Comparison of ENCODE assay signal across 22 cellular contexts in the genomic region with DNA sequence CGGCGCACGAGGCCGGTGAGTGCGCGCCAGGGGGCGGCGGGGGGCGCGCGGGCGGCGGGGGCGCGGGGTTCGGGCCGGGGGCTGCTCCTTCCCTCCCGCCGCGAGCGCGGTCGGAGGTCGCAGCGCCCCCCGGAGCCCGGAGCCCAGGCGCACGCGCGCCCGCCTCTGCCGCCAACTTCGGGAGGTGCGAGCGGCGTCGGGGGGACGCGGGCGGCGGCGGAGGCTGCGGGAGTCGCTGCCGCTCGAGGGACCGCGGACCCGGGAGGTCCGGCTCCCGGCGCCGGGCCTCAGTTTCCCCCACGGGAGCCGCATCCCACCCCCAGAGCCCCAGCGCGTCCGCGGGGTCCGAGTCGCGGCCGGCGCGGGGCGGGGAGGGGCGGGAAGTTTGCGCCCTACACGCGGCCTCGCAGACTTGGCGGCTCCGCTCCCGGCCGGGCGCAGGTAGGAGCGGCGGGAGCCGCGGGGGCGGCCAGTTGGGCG. TPM values are rescaled to one million over a fixed set of nuclear protein-coding genes. Genes with fewer than 3 reads are reported as not detected.
DNase-seq lines count a peak whose midpoint lies in the region; ATAC-seq and TF ChIP-seq lines count a peak whose summit lies in the region.
"Had no signal": no experiment of that assay in that cellular context is flagged by ENCODE, and none has a peak within 500 bp of the region (broad histone marks: within the 10 kb centered on the region; RNA-seq: fewer than 3 reads in every experiment).

Gene PRR35 (plus strand): TSS at position 174 of the 480 bp plus-strand sequence. CDS start 2,901 bp downstream, outside the sequence.

- H3K4ac ChIP-seq in H9 (ENCODE audit: low read depth, low read length): no peak within 1 kb of the TSS

- no peaks in the 10 kb centered on the region for H3K79me2 ChIP-seq in H9 (ENCODE audit: insufficient read depth, low read length)

- H3K9me3 Mint-ChIP-seq in H9 (no peaks in the 10 kb centered on the region; a peak in 1 of 5 replicates), nephron (no peaks in the 10 kb centered on the region), T-cell (no peaks in the 10 kb centered on the region)
- H3K9me3 Mint-ChIP-seq: activated T-helper 2 cell treated with anti-CD3 and anti-CD28 coated beads, Interferon-gamma antibody, Interleukin-2, Interleukin-4, amounts not matched to agents 10 μg/mL and 5 μg/mL and 100 μg/mL, durations not matched to agents 14 hours and 24 hours and 36 hours; HFFc6; stimulated activated naive B cell treated with anti-CD40 and anti-IgM and Interleukin-4, amounts not matched to agents 10 μg/mL and 1 μg/mL and 100 μg/mL, for 72 hours had no signal

- H3K36me3 ChIP-seq in BLaER1 treated with 17β-estradiol and CSF1 and Interleukin-3, amounts not matched to agents 10 nM and 100 nM: no peaks in the 10 kb centered on the region; a peak in 1 of 22 replicates
- H3K36me3 ChIP-seq in ectodermal cell (ENCODE audit: control insufficient read depth, insufficient read depth, low read length): no peaks in the 10 kb centered on the region
- H3K36me3 ChIP-seq: adrenal gland, esophagus muscularis mucosa, gastroesophageal sphincter, sigmoid colon, tibial nerve had no signal

- peaks cover 54 to 67% (median 58%) of the 10 kb centered on the region in 11 experiments for H3K27me3 ChIP-seq in BLaER1 treated with 17β-estradiol and CSF1 and Interleukin-3, amounts not matched to agents 10 nM and 100 nM
- H3K27me3 ChIP-seq in H9 (ENCODE audit: insufficient read depth, low read length) (peaks cover 2% of the 10 kb centered on the region; the same call in 1 of the 2 replicates), ectodermal cell (ENCODE audit: control insufficient read depth, insufficient read depth, low read length, poor library complexity, severe bottlenecking) (peaks cover 50% of the 10 kb centered on the region)

- peak within 1 kb of the TSS; percentile 41 to 98 (median 78); a peak in 19 of 22 replicates for H3K4me2 ChIP-seq in BLaER1 treated with 17β-estradiol and CSF1 and Interleukin-3, amounts not matched to agents 10 nM and 100 nM
- H3K4me2 ChIP-seq in H9 (ENCODE audit: insufficient read depth, insufficient read length, low read length): no peak within 1 kb of the TSS

- no peak within 1 kb of the TSS for H3K27ac ChIP-seq in BLaER1 treated with 17β-estradiol and CSF1 and Interleukin-3, amounts not matched to agents 10 nM and 100 nM
- H3K27ac ChIP-seq in H9 (ENCODE audit: insufficient read length, low read depth, low read length) (no peak within 1 kb of the TSS), ectodermal cell (ENCODE audit: insufficient read depth, low read depth, low read length, poor library complexity, severe bottlenecking) (no peak within 1 kb of the TSS)
- H3K27ac ChIP-seq: adrenal gland, esophagus muscularis mucosa, gastroesophageal sphincter, RWPE1, sigmoid colon, tibial nerve had no signal

- no peak for ATAC-seq in stimulated activated naive CD8-positive, alpha-beta T cell treated with anti-CD3 and anti-CD28 coated beads, Interleukin-15, Interleukin-2, amounts not matched to agents 100 U/mL and 50 U/mL, for 24 hours
- ATAC-seq in GM18873 (IDR thresholded peaks at IDR 0.05; ENCODE audit: low FRiP score, unreplicated experiment) (no peak), T-cell (replicated peaks in 1 of 4) (no peak)
- ATAC-seq: activated CD4-positive, alpha-beta T cell treated with anti-CD3 and anti-CD28 coated beads for 36 hours; activated CD8-positive, alpha-beta memory T cell treated with anti-CD3 and anti-CD28 coated beads, Interleukin-2, amount 10 ng/mL, durations not matched to agents 7 days and 5 days; gastroesophageal sphincter; left ventricle myocardium superior; stimulated activated naive B cell treated with anti-CD40 and anti-IgM and Interleukin-4, amounts not matched to agents 10 μg/mL and 1 μg/mL and 100 μg/mL, for 72 hours had no signal

- H4K91ac ChIP-seq in H9 (ENCODE audit: insufficient read length, low read depth, low read length): no peak within 1 kb of the TSS

- H3K23ac ChIP-seq in H9 (ENCODE audit: insufficient read length, low read depth, low read length): no peak within 1 kb of the TSS

- H3K9ac ChIP-seq in BLaER1 treated with 17β-estradiol and CSF1 and Interleukin-3, amounts not matched to agents 10 nM and 100 nM: peak within 1 kb of the TSS in 1 of 11 experiments; percentile 24; a peak in 2 of 22 replicates
- H3K9ac ChIP-seq in H9 (ENCODE audit: extremely low read depth, insufficient read length, low read length): no peak within 1 kb of the TSS

- no peak within 1 kb of the TSS for H2AFZ ChIP-seq in H9 (ENCODE audit: low read length)

- H3K27me3 Mint-ChIP-seq in H9 (ENCODE audit: low read depth) (peaks cover 42% of the 10 kb centered on the region), nephron (ENCODE audit: low read depth) (peaks cover 37% of the 10 kb centered on the region), T-cell (peaks cover 0 to 16% of the 10 kb centered on the region in 2 donors)

- TF ChIP-seq CTCF in H9 (conservative IDR thresholded peaks at IDR 0.05) (no peak), nephron (IDR thresholded peaks at IDR 0.05; ENCODE audit: unreplicated experiment in 3 of 3) (no peak)

- H3K56ac ChIP-seq in H9 (ENCODE audit: insufficient read length, low read depth, low read length): no peak within 1 kb of the TSS

- no CpG with 5 or more reads among the region's 83 CpGs for WGBS in H9 (ENCODE audit: extremely low coverage, insufficient read length, low lambda C conversion rate)
- WGBS in ectodermal cell, 2 experiments: 1 to 2% methylated on average over 83 of the region's 83 CpGs

- POLR2A ChIA-PET in T-cell (lab: Charles Lee): no interaction called here

- no peaks in the 10 kb centered on the region for H3K79me1 ChIP-seq in H9 (ENCODE audit: insufficient read depth, low read depth, low read length, poor library complexity, severe bottlenecking)

- no peaks in the 10 kb centered on the region for H3K23me2 ChIP-seq in H9 (ENCODE audit: insufficient read length, low read depth, low read length, poor library complexity, severe bottlenecking)

- DNase-seq in H9 (no peak), T-cell (no peak), T-helper 9 cell (no peak)
- DNase-seq in stimulated activated naive CD8-positive, alpha-beta T cell treated with anti-CD3 and anti-CD28 coated beads, Interleukin-15, Interleukin-2, amounts not matched to agents 100 U/mL and 50 U/mL, for 24 hours: no peak
- DNase-seq: activated CD4-positive, alpha-beta T cell treated with anti-CD3 and anti-CD28 coated beads for 36 hours; activated CD8-positive, alpha-beta memory T cell treated with anti-CD3 and anti-CD28 coated beads, Interleukin-2, amount 10 ng/mL, durations not matched to agents 7 days and 5 days; adrenal gland; HFFc6; left ventricle myocardium superior; NCI-H187; NCI-H446 treated with DMSO at 0.1 percent for 48 hours; sigmoid colon; stimulated activated naive B cell treated with anti-CD40 and anti-IgM and Interleukin-4, amounts not matched to agents 10 μg/mL and 1 μg/mL and 100 μg/mL, for 72 hours had no signal

- CTCF ChIA-PET in T-cell (lab: Charles Lee): no interaction called here

- H4K5ac ChIP-seq in H9 (ENCODE audit: insufficient read length, low read depth, low read length): no peak within 1 kb of the TSS

- H3K4me1 ChIP-seq in BLaER1 treated with 17β-estradiol and CSF1 and Interleukin-3, amounts not matched to agents 10 nM and 100 nM: peaks cover 27 to 77% (median 51%) of the 10 kb centered on the region in 10 experiments; a peak in 19 of 20 replicates
- no peaks in the 10 kb centered on the region for H3K4me1 ChIP-seq in H9 (ENCODE audit: insufficient read depth, low read length)
- H3K4me1 ChIP-seq in ectodermal cell (ENCODE audit: control insufficient read depth, insufficient read depth, low read length): peaks cover 5% of the 10 kb centered on the region
- H3K4me1 ChIP-seq: adrenal gland had no signal

- no peak within 1 kb of the TSS for H2BK20ac ChIP-seq in H9 (ENCODE audit: low read depth, low read length, poor library complexity, severe bottlenecking)

- H3T11ph ChIP-seq in H9 (ENCODE audit: low read length): no peak within 1 kb of the TSS

- no peaks in the 10 kb centered on the region; a peak in 1 of 7 replicates for H3K36me3 Mint-ChIP-seq in H9 (ENCODE audit: insufficient read depth in 1 of 3, low read depth in 3 of 3)
- H3K36me3 Mint-ChIP-seq in nephron (ENCODE audit: low read depth): no peaks in the 10 kb centered on the region
- no peaks in the 10 kb centered on the region for H3K36me3 Mint-ChIP-seq in T-cell
- H3K36me3 Mint-ChIP-seq: activated CD8-positive, alpha-beta memory T cell treated with anti-CD3 and anti-CD28 coated beads, Interleukin-2, amount 10 ng/mL, durations not matched to agents 7 days and 5 days had no signal

- H3K18ac ChIP-seq in H9 (ENCODE audit: insufficient read length, low read depth, low read length): no peak within 1 kb of the TSS

- H2BK5ac ChIP-seq in H9 (ENCODE audit: insufficient read length, low read length): no peak within 1 kb of the TSS

- peaks cover 0 to 76% (median 36%) of the 10 kb centered on the region in 11 experiments; a peak in 18 of 22 replicates for H4K20me1 ChIP-seq in BLaER1 treated with 17β-estradiol and CSF1 and Interleukin-3, amounts not matched to agents 10 nM and 100 nM
- H4K20me1 ChIP-seq in H9 (ENCODE audit: control insufficient read depth, insufficient read depth, insufficient read length): peaks cover 3% of the 10 kb centered on the region

- H3K4me1 Mint-ChIP-seq in H9: peaks cover 0 to under 1% of the 10 kb centered on the region in 2 experiments; a peak in 2 of 4 replicates
- H3K4me1 Mint-ChIP-seq in nephron: peaks cover 8% of the 10 kb centered on the region
- peaks cover 0 to 2% (median 0%) of the 10 kb centered on the region in 3 donors for H3K4me1 Mint-ChIP-seq in T-cell
- H3K4me1 Mint-ChIP-seq: activated CD4-positive, alpha-beta T cell treated with anti-CD3 and anti-CD28 coated beads for 36 hours; activated CD8-positive, alpha-beta memory T cell treated with anti-CD3 and anti-CD28 coated beads, Interleukin-2, amount 10 ng/mL, durations not matched to agents 7 days and 5 days had no signal

- H3K27ac Mint-ChIP-seq in H9: no peak within 1 kb of the TSS
- H3K27ac Mint-ChIP-seq in nephron: no peak within 1 kb of the TSS
- no peak within 1 kb of the TSS for H3K27ac Mint-ChIP-seq in T-cell
- H3K27ac Mint-ChIP-seq: activated CD4-positive, alpha-beta T cell treated with anti-CD3 and anti-CD28 coated beads for 36 hours; activated CD8-positive, alpha-beta memory T cell treated with anti-CD3 and anti-CD28 coated beads, Interleukin-2, amount 10 ng/mL, durations not matched to agents 7 days and 5 days; activated T-helper 2 cell treated with anti-CD3 and anti-CD28 coated beads, Interferon-gamma antibody, Interleukin-2, Interleukin-4, amounts not matched to agents 10 μg/mL and 5 μg/mL and 100 μg/mL, durations not matched to agents 14 hours and 24 hours and 36 hours; HFFc6; stimulated activated naive B cell treated with anti-CD40 and anti-IgM and Interleukin-4, amounts not matched to agents 10 μg/mL and 1 μg/mL and 100 μg/mL, for 72 hours had no signal

- H4K8ac ChIP-seq in H9 (replicated peaks; ENCODE audit: insufficient read length, low read depth, low read length): no peak within 1 kb of the TSS

- no peak within 1 kb of the TSS for H2BK15ac ChIP-seq in H9 (ENCODE audit: low read depth, low read length)

- no peak within 1 kb of the TSS for H2BK12ac ChIP-seq in H9 (ENCODE audit: insufficient read length, low read depth, low read length)

- H2AK5ac ChIP-seq in H9 (ENCODE audit: insufficient read length, low read length): no peak within 1 kb of the TSS

- no peaks in the 10 kb centered on the region for H3K9me3 ChIP-seq in BLaER1 treated with 17β-estradiol and CSF1 and Interleukin-3, amounts not matched to agents 10 nM and 100 nM (replicated peaks in 1 of 11)
- H3K9me3 ChIP-seq in H9 (ENCODE audit: control insufficient read depth, low read depth, low read length) (no peaks in the 10 kb centered on the region), ectodermal cell (ENCODE audit: control insufficient read depth, low read length) (no peaks in the 10 kb centered on the region)
- H3K9me3 ChIP-seq: adrenal gland, esophagus muscularis mucosa, gastroesophageal sphincter, sigmoid colon, tibial nerve had no signal

- H2BK120ac ChIP-seq in H9 (ENCODE audit: low read depth, low read length, poor library complexity, severe bottlenecking): no peak within 1 kb of the TSS

- H3K4me3 ChIP-seq in BLaER1 treated with 17β-estradiol and CSF1 and Interleukin-3, amounts not matched to agents 10 nM and 100 nM: peak within 1 kb of the TSS in 3 of 10 experiments; percentile 22 to 41 (median 33); a peak in 4 of 20 replicates
- peak within 1 kb of the TSS; percentile 16 for H3K4me3 ChIP-seq in ectodermal cell (ENCODE audit: insufficient read depth, low read depth, low read length)
- H3K4me3 ChIP-seq: sigmoid colon had no signal

- H3K14ac ChIP-seq in H9 (ENCODE audit: insufficient read depth, low read length): no peak within 1 kb of the TSS

- peak within 1 kb of the TSS; percentile 41 to 58; a peak in 4 of 5 replicates for H3K4me3 Mint-ChIP-seq in H9
- H3K4me3 Mint-ChIP-seq in nephron: peak within 1 kb of the TSS in 2 of 3 experiments; percentile 28 to 74
- peak within 1 kb of the TSS in 1 of 3 donors; percentile 41 for H3K4me3 Mint-ChIP-seq in T-cell
- H3K4me3 Mint-ChIP-seq: activated CD4-positive, alpha-beta T cell treated with anti-CD3 and anti-CD28 coated beads for 36 hours; activated CD8-positive, alpha-beta memory T cell treated with anti-CD3 and anti-CD28 coated beads, Interleukin-2, amount 10 ng/mL, durations not matched to agents 7 days and 5 days; HFFc6 had no signal

RNA-seq across cellular contexts. Expression of gene PRR35, which starts in this region (rescaled TPM):
- total RNA-seq in H9 (2021): 0.33 and 0.50 TPM in 2 replicates
- polyA plus RNA-seq in ectodermal cell (2013, experiment 1 of 4): not detected
- not detected for polyA plus RNA-seq in ectodermal cell (2013, experiment 2 of 4)
- polyA plus RNA-seq in ectodermal cell (2013, experiment 3 of 4): not detected
- not detected for polyA plus RNA-seq in ectodermal cell (2013, experiment 4 of 4)
- total RNA-seq in T-cell: not detected
- total RNA-seq: activated CD4-positive, alpha-beta T cell treated with anti-CD3 and anti-CD28 coated beads for 36 hours; activated CD8-positive, alpha-beta memory T cell treated with anti-CD3 and anti-CD28 coated beads, Interleukin-2, amount 10 ng/mL, durations not matched to agents 7 days and 5 days; activated T-helper 2 cell treated with anti-CD3 and anti-CD28 coated beads, Interferon-gamma antibody, Interleukin-2, Interleukin-4, amounts not matched to agents 10 μg/mL and 5 μg/mL and 100 μg/mL, durations not matched to agents 14 hours and 24 hours and 36 hours; adrenal gland; esophagus muscularis mucosa; gastroesophageal sphincter; HFFc6; left ventricle myocardium superior; sigmoid colon; tibial nerve had no signal
- polyA plus RNA-seq: adrenal gland, sigmoid colon had no signal
